ENCODE assay signal across 19 cellular contexts in genomic region chr22:46390105-46390651, GRCh38. TPM values are rescaled to one million over a fixed set of nuclear protein-coding genes. Genes with fewer than 3 reads are reported as not detected.
DNase-seq lines count a peak whose midpoint lies in the region; ATAC-seq lines count a peak whose summit lies in the region.
"Had no signal": no experiment of that assay in that cellular context is flagged by ENCODE, and none has a peak within 500 bp of the region (broad histone marks: within the 10 kb centered on the region; RNA-seq: fewer than 3 reads in every experiment).

No MANE protein-coding gene starts in this region.

- ATAC-seq in HG02981 (IDR thresholded peaks at IDR 0.05; ENCODE audit: unreplicated experiment) = no peak
- ATAC-seq: activated naive CD8-positive, alpha-beta T cell treated with anti-CD3 and anti-CD28 coated beads, Interleukin-2, amount 50 U/mL, for 24 hours; GM12878; naive thymus-derived CD4-positive, alpha-beta T cell had no signal

- H3K27ac ChIP-seq in GM23248 (no peak overlapping the region), mesenchymal stem cell (ENCODE audit: low read length, poor library complexity, severe bottlenecking) (no peak overlapping the region)
- H3K27ac ChIP-seq: KMS-11, SJSA1, WERI-Rb-1 had no signal

- DNase-seq in GM23248 (no peak), adipocyte (ENCODE audit: low read depth) (no peak), mesenchymal stem cell (no peak), skeletal muscle cell (ENCODE audit: low read depth) (no peak), hippocampal formation (lab: John Stamatoyannopoulos, UW) (no peak), A172 (ENCODE audit: low spot score) (no peak)
- DNase-seq: activated CD4-positive, alpha-beta T cell treated with anti-CD3 and anti-CD28 coated beads, Interleukin-2, amount 50 U/mL, for 4 hours; activated CD8-positive, alpha-beta memory T cell treated with anti-CD3 and anti-CD28 coated beads, Interleukin-2, amount 50 U/mL, for 48 hours; activated naive CD8-positive, alpha-beta T cell treated with anti-CD3 and anti-CD28 coated beads, Interleukin-2, amount 50 U/mL, for 24 hours; foreskin melanocyte; naive thymus-derived CD4-positive, alpha-beta T cell; NCI-H187; NCI-H2227 treated with DMSO at 0.1 percent for 48 hours; T-helper 2 cell; WERI-Rb-1 had no signal

- H2BK5ac ChIP-seq in mesenchymal stem cell (ENCODE audit: low read depth, low read length, poor library complexity, severe bottlenecking) = no peak overlapping the region

- H3K27me3 ChIP-seq in GM23248 (replicated peaks; ENCODE audit: insufficient read depth) = no peaks in the 10 kb centered on the region
- H3K27me3 ChIP-seq in adipocyte (replicated peaks; ENCODE audit: control insufficient read depth, insufficient read depth, low read length) = peaks cover 20% of the 10 kb centered on the region
- peaks cover 0 to 16% of the 10 kb centered on the region in 2 experiments for H3K27me3 ChIP-seq in mesenchymal stem cell (ENCODE audit: control insufficient read depth in 1 of 2, insufficient read depth in 1 of 2, low read length in 2 of 2)
- H3K27me3 ChIP-seq: SJSA1 had no signal

- H2AFZ ChIP-seq in GM23248 (peak overlapping the region; percentile 82), mesenchymal stem cell (ENCODE audit: low read depth, low read length) (no peak overlapping the region)

- in situ Hi-C loops in GM23248 (cut with MboI) = no loop called here

- no peak overlapping the region for H2BK120ac ChIP-seq in mesenchymal stem cell (ENCODE audit: low read depth, low read length)

- H3K4me2 ChIP-seq in GM23248 (ENCODE audit: unreplicated experiment) (peak overlapping the region; percentile 97), mesenchymal stem cell (ENCODE audit: low read length, poor library complexity, severe bottlenecking) (no peak overlapping the region)
- H3K4me2 ChIP-seq: KMS-11 had no signal

- no peaks in the 10 kb centered on the region for H3K36me3 ChIP-seq in GM23248 (ENCODE audit: low read depth)
- no peaks in the 10 kb centered on the region for H3K36me3 ChIP-seq in adipocyte (ENCODE audit: control insufficient read depth, insufficient read depth, low read length, severe bottlenecking)
- peaks cover 0 to 73% of the 10 kb centered on the region in 2 experiments for H3K36me3 ChIP-seq in mesenchymal stem cell (ENCODE audit: control insufficient read depth in 1 of 2, insufficient read depth in 2 of 2, low read depth in 1 of 2, low read length in 2 of 2)
- H3K36me3 ChIP-seq: SJSA1, WERI-Rb-1 had no signal

- H3K4me3 ChIP-seq in GM23248 (peak overlapping the region; percentile 67), adipocyte (ENCODE audit: low read length) (peak overlapping the region; percentile 57), mesenchymal stem cell (ENCODE audit: insufficient read depth in 1 of 2, low read depth in 1 of 2, low read length in 2 of 2) (peak overlapping the region in 1 of 2 experiments; percentile 49), skeletal muscle cell (ENCODE audit: low read depth, low read length) (peak overlapping the region; percentile 34)
- H3K4me3 ChIP-seq: GM12878 had no signal

- 39 to 47% methylated on average over 16 to 20 of the region's 20 CpGs for WGBS in GM23248 (ENCODE audit: low coverage in 1 of 2, low lambda C conversion rate in 2 of 2, missing lambda C conversion rate in 2 of 2), 2 experiments
- 87% methylated on average over 20 of the region's 20 CpGs for WGBS in mesenchymal stem cell

- H3K79me1 ChIP-seq in mesenchymal stem cell (replicated peaks; ENCODE audit: low read length, poor library complexity, severe bottlenecking) = no peaks in the 10 kb centered on the region

- H3K9ac ChIP-seq in GM23248 (peak overlapping the region; percentile 72; the same call in 1 of the 2 replicates), adipocyte (ENCODE audit: low read length) (peak overlapping the region; percentile 61), mesenchymal stem cell (ENCODE audit: low read length) (peak overlapping the region; percentile 61)
- H3K9ac ChIP-seq: KMS-11 had no signal

- H3K18ac ChIP-seq in mesenchymal stem cell (ENCODE audit: low read depth in 1 of 2, low read length in 2 of 2) = no peak overlapping the region

- no peak overlapping the region for H2BK15ac ChIP-seq in mesenchymal stem cell (ENCODE audit: low read depth, poor library complexity, severe bottlenecking)

- H3K4me1 ChIP-seq in GM23248 (ENCODE audit: insufficient read depth) (no peaks in the 10 kb centered on the region), adipocyte (ENCODE audit: control insufficient read depth, insufficient read depth, low read length) (peaks cover 7% of the 10 kb centered on the region), mesenchymal stem cell (ENCODE audit: control insufficient read depth, insufficient read depth, low read depth, low read length) (peaks cover 7% of the 10 kb centered on the region)

- H3K14ac ChIP-seq in mesenchymal stem cell (ENCODE audit: low read length in 2 of 2) = no peak overlapping the region

- no peak overlapping the region for H4K91ac ChIP-seq in mesenchymal stem cell (ENCODE audit: low read length)

- no peak overlapping the region for H2AK5ac ChIP-seq in mesenchymal stem cell (ENCODE audit: low read length, severe bottlenecking)

- no peaks in the 10 kb centered on the region for H3K79me2 ChIP-seq in GM23248 (ENCODE audit: insufficient read depth)

- H4K20me1 ChIP-seq in GM23248 (ENCODE audit: insufficient read depth) = no peaks in the 10 kb centered on the region

- H3K4ac ChIP-seq in mesenchymal stem cell (ENCODE audit: low read depth in 1 of 2, low read length in 2 of 2) = no peak overlapping the region

- no peak overlapping the region for H2BK12ac ChIP-seq in mesenchymal stem cell (ENCODE audit: low read length in 2 of 2)

- H3K23ac ChIP-seq in mesenchymal stem cell (ENCODE audit: low read length in 2 of 2) = no peak overlapping the region

- H3K9me2 ChIP-seq in GM23248 (ENCODE audit: insufficient read depth) = no peaks in the 10 kb centered on the region

- H4K8ac ChIP-seq in mesenchymal stem cell (ENCODE audit: low read length) = no peak overlapping the region

- H3F3A ChIP-seq in GM23248 (ENCODE audit: insufficient read depth) = no peaks in the 10 kb centered on the region

- no peaks in the 10 kb centered on the region for H3K9me3 ChIP-seq in GM23248 (ENCODE audit: low read depth)
- H3K9me3 ChIP-seq in adipocyte (ENCODE audit: control insufficient read depth, low read length) = no peaks in the 10 kb centered on the region
- no peaks in the 10 kb centered on the region for H3K9me3 ChIP-seq in mesenchymal stem cell (ENCODE audit: control insufficient read depth, low read length)
- H3K9me3 ChIP-seq: SJSA1 had no signal

RNA-seq across cellular contexts. Expression of gene TRMU, which starts 54.7 kb away (rescaled TPM):
- 38.4 and 41.2 TPM in 2 replicates for total RNA-seq in GM23248 (2014; rRNA removed; shearing (Covaris generic))
- polyA plus RNA-seq in GM23248 (2016; fragmentation: Nextera tagmentation; extraction: Ambion mirVana) = 27.0 and 29.5 TPM in 2 replicates
- polyA plus RNA-seq in mesenchymal stem cell (2013, experiment 1 of 2) = 15.7 TPM
- 15.2 TPM for polyA plus RNA-seq in mesenchymal stem cell (2013, experiment 2 of 2)
- total RNA-seq in A172 (2014; rRNA removed; shearing (Covaris generic)) = 20.6 and 33.6 TPM in 2 replicates
